ENCODE assay signal across 2 cellular contexts in genomic region chr3:172578714-172579113, GRCh38. TPM values are rescaled to one million over a fixed set of nuclear protein-coding genes. Genes with fewer than 3 reads are reported as not detected.
"Had no signal": no experiment of that assay in that cellular context is flagged by ENCODE, and none has a peak within 500 bp of the region (broad histone marks: within the 10 kb centered on the region; RNA-seq: fewer than 3 reads in every experiment).

No MANE protein-coding gene starts in this region.

RNA-seq across cellular contexts. Expression of gene TNFSF10, which starts 55.5 kb away (rescaled TPM):
- total RNA-seq: cardiac muscle cell, SK-MEL-5 had no signal
